ENCODE assay signal across 8 cellular contexts in genomic region chr1:229342902-229343587, GRCh38. TPM values are rescaled to one million over a fixed set of nuclear protein-coding genes. Genes with fewer than 3 reads are reported as not detected.
DNase-seq lines count a peak whose midpoint lies in the region; ATAC-seq and TF ChIP-seq lines count a peak whose summit lies in the region.

Gene CCSAP, minus strand, starts transcription at chr1:229343047. Its CDS starts 582 bp downstream, at chr1:229342465.

- H3K36me3 ChIP-seq in H7 (replicated peaks; ENCODE audit: control insufficient read depth, insufficient read depth, low read length) = no peaks in the 10 kb centered on the region

- H3K27me3 ChIP-seq in H7 (ENCODE audit: control insufficient read depth, insufficient read depth, low read length) = peaks cover 27% of the 10 kb centered on the region

- DNase-seq in H7 (no peak), LNCaP clone FGC (ENCODE audit: low read depth) (no peak), choroid plexus epithelial cell (ENCODE audit: low read depth) (peak; percentile 42), left colon (peak; percentile 45 to 71)
- peak; percentile 11 for DNase-seq in activated CD4-positive, CD25-positive, alpha-beta regulatory T cell treated with anti-CD3 and anti-CD28 coated beads, Interleukin-2, amount 50 U/mL, for 16 hours (ENCODE audit: low read depth, low spot score)
- peak; percentile 54 for DNase-seq in stimulated activated CD4-positive, alpha-beta T cell treated with anti-CD3 and anti-CD28 coated beads, Interleukin-2, amount 100 ng/mL, for 4 hours (ENCODE audit: low read depth)
- DNase-seq in NK-92 treated with Interleukin-12 subunit alpha and Interleukin-12 subunit beta, amount 100 ng/mL, for 24 hours (lab: John Stamatoyannopoulos, UW) = no peak

- TF ChIP-seq CTCF in GM12875 (IDR thresholded peaks at IDR 0.05; ENCODE audit: borderline replicate concordance, insufficient read depth, low read depth, low read length) (no peak), LNCaP clone FGC (IDR thresholded peaks at IDR 0.05; ENCODE audit: control insufficient read depth, extremely low read depth, insufficient read depth) (no peak), choroid plexus epithelial cell (conservative IDR thresholded peaks at IDR 0.05; ENCODE audit: low read depth, low read length) (no peak)

- intact Hi-C loops in left colon (cut with DNase I, micrococcal nuclease) = no loop called here

- peak; percentile 73 for ATAC-seq in left colon

- H3K4me3 ChIP-seq in GM12875 (ENCODE audit: low read depth, low read length) (peak within 1 kb of the TSS; percentile 91), H7 (ENCODE audit: insufficient read depth, low read depth, low read length) (peak within 1 kb of the TSS; percentile 96), LNCaP clone FGC (ENCODE audit: low read depth, low read length) (peak within 1 kb of the TSS; percentile 77), choroid plexus epithelial cell (ENCODE audit: low read depth, low read length) (peak within 1 kb of the TSS; percentile 81)

RNA-seq across cellular contexts. Expression of gene CCSAP, which starts in this region (rescaled TPM):
- 8.6 and 12.8 TPM in 2 replicates for total RNA-seq in H7 (2014; rRNA removed; shearing (Covaris generic))
- total RNA-seq in left colon = 1 to 10 TPM; 2.1 to 2.7 TPM

Comparison
In these comparisons a context has a peak if more than half of its experiments do, and no peak if none do; other contexts are left out.
1. DNase-seq: peak in activated CD4-positive, CD25-positive, alpha-beta regulatory T cell treated with anti-CD3 and anti-CD28 coated beads, Interleukin-2, amount 50 U/mL, for 16 hours (single experiment), choroid plexus epithelial cell (single experiment), left colon (2 of 2) and stimulated activated CD4-positive, alpha-beta T cell treated with anti-CD3 and anti-CD28 coated beads, Interleukin-2, amount 100 ng/mL, for 4 hours (single experiment); none in H7 (single experiment), LNCaP clone FGC (single experiment) and NK-92 treated with Interleukin-12 subunit alpha and Interleukin-12 subunit beta, amount 100 ng/mL, for 24 hours (single experiment).
2. Peak in every context shown above with its lines, with median percentiles within 50 percentile points of each other: H3K4me3 ChIP-seq.